In the genomic region with DNA sequence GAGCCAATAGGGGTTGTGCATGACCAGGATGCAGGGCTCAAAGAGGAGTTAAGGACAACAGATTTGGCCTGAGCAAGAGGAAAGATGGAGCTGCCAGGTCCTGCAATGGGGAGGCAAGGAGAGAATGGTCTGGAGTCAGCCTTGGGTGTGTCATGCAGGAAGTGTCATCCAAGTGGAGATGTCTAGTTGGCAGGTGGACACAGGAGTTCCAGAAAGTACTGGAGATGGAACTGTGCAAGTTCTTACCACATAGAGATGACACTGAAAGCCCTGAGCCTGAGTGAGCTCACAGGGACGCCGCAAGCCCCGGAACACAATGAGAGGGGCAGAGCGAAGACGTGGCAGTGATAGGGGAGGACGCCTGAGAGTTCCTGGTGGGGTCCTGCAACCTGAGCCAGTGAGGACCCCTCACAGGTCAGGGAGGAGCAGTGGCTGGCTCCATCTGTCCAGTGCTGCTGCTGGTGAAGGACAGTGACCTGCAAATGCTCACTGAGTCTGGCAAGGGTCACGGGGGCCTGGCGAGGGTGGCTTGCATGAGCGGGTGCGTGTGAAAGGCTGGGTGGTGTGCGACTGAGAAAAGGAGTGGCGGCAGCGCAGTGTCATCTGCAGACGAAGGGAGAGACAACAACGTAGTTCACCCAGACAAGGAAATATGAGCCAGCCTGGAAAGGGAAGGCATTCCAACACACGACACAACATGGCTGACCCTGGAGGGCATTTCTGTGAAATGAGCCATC, we compare ENCODE assay signal across 1 cellular context.
TF ChIP-seq lines count a peak whose summit lies in the region.
"Not testable (repeated sequence)": the region's sequence is repeated elsewhere in the genome, so short reads cannot be mapped to it uniquely, and the experiment has no call there.

No MANE protein-coding gene starts in this region.

TF ChIP-seq in HepG2, 621 proteins besides CTCF, POLR2A, EP300 and RAD21:
- TF ChIP-seq ZBTB38 (CRISPR knock-in tag; IDR thresholded peaks at IDR 0.05) (peak; percentile 75; the same call in 1 of the 2 replicates), POLR2AphosphoS5 (IDR thresholded peaks at IDR 0.05; ENCODE audit: low read depth, low read length) (peak; percentile 41; the same call in 1 of the 2 replicates), RBM22 (optimal IDR thresholded peaks at IDR 0.05; ENCODE audit: low read length) (peak; percentile 42), RBFOX2 (IDR thresholded peaks at IDR 0.05; ENCODE audit: low read depth, low read length) (peak; percentile 59), ZNF263 (CRISPR knock-in tag; IDR thresholded peaks at IDR 0.05) (peak; percentile 47; the same call in 1 of the 2 replicates), POLR2G (IDR thresholded peaks at IDR 0.05; ENCODE audit: low read depth, low read length) (peak; percentile 41), AGO1 (IDR thresholded peaks at IDR 0.05; ENCODE audit: low read depth, low read length, poor library complexity, severe bottlenecking) (peak; percentile 18), NONO (CRISPR knock-in tag; conservative IDR thresholded peaks at IDR 0.05) (peak; percentile 44; the same call in 1 of the 2 replicates), AGO2 (optimal IDR thresholded peaks at IDR 0.05; ENCODE audit: low read depth, low read length) (peak; percentile 50), MBD4 (IDR thresholded peaks at IDR 0.05; ENCODE audit: borderline replicate concordance, low read length) (peak; percentile 26; the same call in 1 of the 2 replicates), LCORL (CRISPR knock-in tag; IDR thresholded peaks at IDR 0.05) (0 out of 2 replicates have a peak, but pooled peaks have one; percentile 4), AKAP8 (CRISPR knock-in tag; IDR thresholded peaks at IDR 0.05) (peak; percentile 91), ZNF431 (CRISPR knock-in tag; IDR thresholded peaks at IDR 0.05; ENCODE audit: borderline replicate concordance, low read depth) (peak; percentile 31; the same call in 1 of the 2 replicates)
- TF ChIP-seq, protein P1, sequence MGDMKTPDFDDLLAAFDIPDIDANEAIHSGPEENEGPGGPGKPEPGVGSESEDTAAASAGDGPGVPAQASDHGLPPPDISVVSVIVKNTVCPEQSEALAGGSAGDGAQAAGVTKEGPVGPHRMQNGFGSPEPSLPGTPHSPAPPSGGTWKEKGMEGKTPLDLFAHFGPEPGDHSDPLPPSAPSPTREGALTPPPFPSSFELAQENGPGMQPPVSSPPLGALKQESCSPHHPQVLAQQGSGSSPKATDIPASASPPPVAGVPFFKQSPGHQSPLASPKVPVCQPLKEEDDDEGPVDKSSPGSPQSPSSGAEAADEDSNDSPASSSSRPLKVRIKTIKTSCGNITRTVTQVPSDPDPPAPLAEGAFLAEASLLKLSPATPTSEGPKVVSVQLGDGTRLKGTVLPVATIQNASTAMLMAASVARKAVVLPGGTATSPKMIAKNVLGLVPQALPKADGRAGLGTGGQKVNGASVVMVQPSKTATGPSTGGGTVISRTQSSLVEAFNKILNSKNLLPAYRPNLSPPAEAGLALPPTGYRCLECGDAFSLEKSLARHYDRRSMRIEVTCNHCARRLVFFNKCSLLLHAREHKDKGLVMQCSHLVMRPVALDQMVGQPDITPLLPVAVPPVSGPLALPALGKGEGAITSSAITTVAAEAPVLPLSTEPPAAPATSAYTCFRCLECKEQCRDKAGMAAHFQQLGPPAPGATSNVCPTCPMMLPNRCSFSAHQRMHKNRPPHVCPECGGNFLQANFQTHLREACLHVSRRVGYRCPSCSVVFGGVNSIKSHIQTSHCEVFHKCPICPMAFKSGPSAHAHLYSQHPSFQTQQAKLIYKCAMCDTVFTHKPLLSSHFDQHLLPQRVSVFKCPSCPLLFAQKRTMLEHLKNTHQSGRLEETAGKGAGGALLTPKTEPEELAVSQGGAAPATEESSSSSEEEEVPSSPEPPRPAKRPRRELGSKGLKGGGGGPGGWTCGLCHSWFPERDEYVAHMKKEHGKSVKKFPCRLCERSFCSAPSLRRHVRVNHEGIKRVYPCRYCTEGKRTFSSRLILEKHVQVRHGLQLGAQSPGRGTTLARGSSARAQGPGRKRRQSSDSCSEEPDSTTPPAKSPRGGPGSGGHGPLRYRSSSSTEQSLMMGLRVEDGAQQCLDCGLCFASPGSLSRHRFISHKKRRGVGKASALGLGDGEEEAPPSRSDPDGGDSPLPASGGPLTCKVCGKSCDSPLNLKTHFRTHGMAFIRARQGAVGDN (CRISPR knock-in tag; IDR thresholded peaks at IDR 0.05) = peak; percentile 34
- not testable (repeated sequence) for TF ChIP-seq NONO, LCORL (IDR thresholded peaks at IDR 0.05)
